Comparison of ENCODE assay signal across 25 cellular contexts in genomic region chr10:119344381-119344780, GRCh38.
DNase-seq lines count a peak whose midpoint lies in the region; ATAC-seq and TF ChIP-seq lines count a peak whose summit lies in the region.
"Had no signal": no experiment of that assay in that cellular context is flagged by ENCODE, and none has a peak within 500 bp of the region (broad histone marks: within the 10 kb centered on the region; RNA-seq: fewer than 3 reads in every experiment).

No MANE protein-coding gene starts in this region.

- peaks cover 36% of the 10 kb centered on the region for H3K4me1 Mint-ChIP-seq in activated naive CD4-positive, alpha-beta T cell treated with anti-CD3 and anti-CD28 coated beads, Interleukin-2, amount 50 U/mL, for 24 hours

- no peak overlapping the region for H3K4me3 Mint-ChIP-seq in activated naive CD4-positive, alpha-beta T cell treated with anti-CD3 and anti-CD28 coated beads, Interleukin-2, amount 50 U/mL, for 24 hours
- H3K4me3 Mint-ChIP-seq: activated CD4-positive, alpha-beta memory T cell treated with anti-CD3 and anti-CD28 coated beads, Interleukin-2, amount 10 ng/mL, durations not matched to agents 7 days and 5 days had no signal

- H4K8ac ChIP-seq in neuronal stem cell (ENCODE audit: low read depth, low read length) = no peak overlapping the region

- H3K9me3 ChIP-seq in neuronal stem cell (replicated peaks in 1 of 2; ENCODE audit: control insufficient read depth in 2 of 2, insufficient read depth in 1 of 2, low read depth in 1 of 2, low read length in 2 of 2) = peaks cover 0 to 3% of the 10 kb centered on the region in 2 donors
- H3K9me3 ChIP-seq: colonic mucosa, esophagus squamous epithelium, gastrocnemius medialis, Peyer's patch, thoracic aorta had no signal

- no peak overlapping the region for H4K91ac ChIP-seq in neuronal stem cell (ENCODE audit: low read depth, low read length, poor library complexity)

- H3K36me3 ChIP-seq in neuronal stem cell (replicated peaks in 1 of 2; ENCODE audit: control insufficient read depth in 2 of 2, insufficient read depth in 2 of 2, low read length in 2 of 2) = peaks cover 0 to 3% of the 10 kb centered on the region in 2 donors
- H3K36me3 ChIP-seq: brain microvascular endothelial cell, colonic mucosa, esophagus squamous epithelium, gastrocnemius medialis, Peyer's patch, thoracic aorta had no signal

- H3K27ac ChIP-seq in neuronal stem cell (replicated peaks; ENCODE audit: low read length) = no peak overlapping the region
- H3K27ac ChIP-seq: brain microvascular endothelial cell, colonic mucosa, esophagus squamous epithelium, gastrocnemius medialis, Peyer's patch, thoracic aorta had no signal

- no peak overlapping the region for H2BK12ac ChIP-seq in neuronal stem cell (ENCODE audit: low read length)

- ATAC-seq in GM18873 (IDR thresholded peaks at IDR 0.05; ENCODE audit: low FRiP score, unreplicated experiment) = no peak
- no peak for ATAC-seq in SK-N-SH treated with all-trans-retinoic acid at 6 μM for 48 hours
- ATAC-seq: gastrocnemius medialis, GM12878 had no signal

- no peaks in the 10 kb centered on the region for H3K9me3 Mint-ChIP-seq in activated naive CD4-positive, alpha-beta T cell treated with anti-CD3 and anti-CD28 coated beads, Interleukin-2, amount 50 U/mL, for 24 hours

- H3K18ac ChIP-seq in neuronal stem cell (ENCODE audit: low read length) = no peak overlapping the region

- peaks cover 2% of the 10 kb centered on the region for H3K79me1 ChIP-seq in neuronal stem cell (ENCODE audit: low read depth, low read length)

- no peak overlapping the region for H2BK15ac ChIP-seq in neuronal stem cell (ENCODE audit: low read length)

- H3K36me3 Mint-ChIP-seq in activated naive CD4-positive, alpha-beta T cell treated with anti-CD3 and anti-CD28 coated beads, Interleukin-2, amount 50 U/mL, for 24 hours = peaks cover 16% of the 10 kb centered on the region

- no peaks in the 10 kb centered on the region for H3K27me3 ChIP-seq in neuronal stem cell (ENCODE audit: control insufficient read depth in 3 of 3, insufficient read depth in 3 of 3, low read depth in 1 of 3, low read length in 3 of 3)
- H3K27me3 ChIP-seq: brain microvascular endothelial cell, colonic mucosa, esophagus squamous epithelium, gastrocnemius medialis, Peyer's patch had no signal

- H3K23ac ChIP-seq in neuronal stem cell (ENCODE audit: low read depth, low read length, poor library complexity) = peak overlapping the region; percentile 3

- no peak overlapping the region for H2AK5ac ChIP-seq in neuronal stem cell (ENCODE audit: low read depth, low read length)

- H3K4ac ChIP-seq in neuronal stem cell (ENCODE audit: low read length) = no peak overlapping the region

- no peak for DNase-seq in activated naive CD4-positive, alpha-beta T cell (lab: John Stamatoyannopoulos, UW)
- DNase-seq in NCI-H1105 treated with DMSO at 0.1 percent for 48 hours (lab: John Stamatoyannopoulos, UW) (peak; percentile 16), NCI-H82 treated with DMSO at 0.1 percent for 48 hours (lab: John Stamatoyannopoulos, UW; ENCODE audit: unreplicated experiment) (peak; percentile 42), neuronal stem cell (ENCODE audit: low spot score) (no peak), D341Med (ENCODE audit: low spot score) (no peak)
- DNase-seq: activated CD4-positive, alpha-beta memory T cell treated with anti-CD3 and anti-CD28 coated beads, Interleukin-2, amount 10 ng/mL, durations not matched to agents 7 days and 5 days; activated CD4-positive, CD25-positive, alpha-beta regulatory T cell; activated effector memory CD4-positive, alpha-beta T cell treated with anti-CD3 and anti-CD28 coated beads, Interleukin-2, amount 50 U/mL, for 16 hours; activated T-cell treated with anti-CD3 and anti-CD28 coated beads for 4 hours; brain microvascular endothelial cell; colonic mucosa; DMS79; esophagus squamous epithelium; gastrocnemius medialis; mammary epithelial cell; MV-4-11; nucleus accumbens; stimulated activated CD4-positive, alpha-beta T cell treated with anti-CD3 and anti-CD28 coated beads, Interleukin-4, amount 100 ng/mL, for 1 hour; stimulated activated naive CD4-positive, alpha-beta T cell had no signal

- no peak overlapping the region for H2AFZ ChIP-seq in neuronal stem cell (ENCODE audit: low read length)

- H3K27ac Mint-ChIP-seq in activated naive CD4-positive, alpha-beta T cell treated with anti-CD3 and anti-CD28 coated beads, Interleukin-2, amount 50 U/mL, for 24 hours = peak overlapping the region; percentile 30
- H3K27ac Mint-ChIP-seq: activated CD4-positive, alpha-beta memory T cell treated with anti-CD3 and anti-CD28 coated beads, Interleukin-2, amount 10 ng/mL, durations not matched to agents 7 days and 5 days had no signal

- H3K9ac ChIP-seq in neuronal stem cell (ENCODE audit: low read depth, low read length, poor library complexity) = no peak overlapping the region

- no peaks in the 10 kb centered on the region for H3K27me3 Mint-ChIP-seq in activated naive CD4-positive, alpha-beta T cell treated with anti-CD3 and anti-CD28 coated beads, Interleukin-2, amount 50 U/mL, for 24 hours
- H3K27me3 Mint-ChIP-seq: activated CD4-positive, alpha-beta memory T cell treated with anti-CD3 and anti-CD28 coated beads, Interleukin-2, amount 10 ng/mL, durations not matched to agents 7 days and 5 days had no signal

- no peak overlapping the region for H2BK5ac ChIP-seq in neuronal stem cell (ENCODE audit: low read length)

- no peak overlapping the region for H3K4me3 ChIP-seq in neuronal stem cell (ENCODE audit: low read length in 2 of 2)
- H3K4me3 ChIP-seq: colonic mucosa, esophagus squamous epithelium, gastrocnemius medialis, GM12878, Peyer's patch, thoracic aorta had no signal

- WGBS in neuronal stem cell (ENCODE audit: extremely low coverage in 2 of 2, insufficient read length in 2 of 2, insufficient replicate concordance in 1 of 2), 2 donors = no CpG with 5 or more reads among the region's 12 CpGs

- H3K14ac ChIP-seq in neuronal stem cell (ENCODE audit: low read length) = peak overlapping the region; percentile 61

- no peak overlapping the region for H2BK120ac ChIP-seq in neuronal stem cell (ENCODE audit: low read depth, low read length)

- H3K4me1 ChIP-seq in neuronal stem cell (ENCODE audit: control insufficient read depth in 2 of 2, insufficient read depth in 1 of 2, low read depth in 1 of 2, low read length in 2 of 2) = peaks cover 0 to 9% of the 10 kb centered on the region in 2 donors
- H3K4me1 ChIP-seq: colonic mucosa had no signal

- H3K4me2 ChIP-seq in neuronal stem cell (ENCODE audit: insufficient read depth, low read length, poor library complexity, severe bottlenecking) = no peak overlapping the region

TF ChIP-seq in SK-N-SH treated with all-trans-retinoic acid at 6 μM for 48 hours, 23 proteins besides CTCF, POLR2A, EP300 and RAD21:
- TF ChIP-seq CREB5 (CRISPR knock-in tag; IDR thresholded peaks at IDR 0.05; ENCODE audit: low read depth) (no peak), GLIS3 (CRISPR knock-in tag; IDR thresholded peaks at IDR 0.05) (no peak), ESRRG (CRISPR knock-in tag; IDR thresholded peaks at IDR 0.05) (no peak), OSR1 (CRISPR knock-in tag; IDR thresholded peaks at IDR 0.05) (no peak)

Comparison
In these comparisons a context has a peak if more than half of its experiments do, and no peak if none do; other contexts are left out.
1. DNase-seq: peak in NCI-H1105 treated with DMSO at 0.1 percent for 48 hours (single experiment) and NCI-H82 treated with DMSO at 0.1 percent for 48 hours (single experiment); none in activated naive CD4-positive, alpha-beta T cell (0 of 4), neuronal stem cell (single experiment) and D341Med (single experiment).